Comparison of ENCODE assay signal across 8 cellular contexts in genomic region chr17:732788-733720, GRCh38. TPM values are rescaled to one million over a fixed set of nuclear protein-coding genes. Genes with fewer than 3 reads are reported as not detected.
DNase-seq lines count a peak whose midpoint lies in the region; ATAC-seq lines count a peak whose summit lies in the region.

No MANE protein-coding gene starts in this region.

- peaks cover 2 to 4% of the 10 kb centered on the region in 2 experiments for H3K4me1 ChIP-seq in trophoblast cell (ENCODE audit: control insufficient read depth in 1 of 2, insufficient read depth in 2 of 2, low read length in 2 of 2)

- peak overlapping the region; percentile 75 for H2BK5ac ChIP-seq in trophoblast cell (ENCODE audit: low read depth, low read length, poor library complexity)

- intact Hi-C loops in left cardiac atrium (cut with DNase I): no loop called here

- H3K27ac ChIP-seq in trophoblast cell (ENCODE audit: low read depth, low read length): peak overlapping the region; percentile 51

- H3K36me3 ChIP-seq in trophoblast cell (ENCODE audit: control insufficient read depth in 1 of 2, insufficient read depth in 2 of 2, low read length in 2 of 2): peaks cover 4 to 7% of the 10 kb centered on the region in 2 experiments

- peak overlapping the region; percentile 26 for H2BK120ac ChIP-seq in trophoblast cell (ENCODE audit: insufficient read depth, low read length, poor library complexity)

- peak overlapping the region; percentile 80 for H4K8ac ChIP-seq in trophoblast cell (ENCODE audit: low read depth, low read length)

- peak overlapping the region; percentile 80 for H3K18ac ChIP-seq in trophoblast cell (ENCODE audit: low read length)

- peak overlapping the region; percentile 62 for H3K14ac ChIP-seq in trophoblast cell (ENCODE audit: low read length)

- peak overlapping the region; percentile 50 for H4K12ac ChIP-seq in trophoblast cell (ENCODE audit: low read depth, low read length)

- H3K27me3 ChIP-seq in trophoblast cell (ENCODE audit: insufficient read depth, low read length): no peaks in the 10 kb centered on the region

- ATAC-seq in left cardiac atrium: peak; percentile 53 to 75

- peak overlapping the region; percentile 75 for H3K4me2 ChIP-seq in trophoblast cell (ENCODE audit: low read length)

- H2AK5ac ChIP-seq in trophoblast cell (ENCODE audit: low read length): peak overlapping the region; percentile 35

- peak overlapping the region; percentile 92 for H3K4ac ChIP-seq in trophoblast cell (ENCODE audit: low read depth, low read length)

- no peaks in the 10 kb centered on the region for H3K9me3 ChIP-seq in trophoblast cell (ENCODE audit: insufficient read depth, low read depth, low read length)

- WGBS in trophoblast cell (ENCODE audit: extremely low coverage, insufficient coverage, insufficient read length): no CpG with 5 or more reads among the region's 72 CpGs

- H3K9ac ChIP-seq in trophoblast cell (ENCODE audit: low read length): peak overlapping the region; percentile 87

- DNase-seq in ELF-1 (ENCODE audit: low read depth, low spot score) (peak; percentile 49), HCEC 1CT (peak; percentile 49), NCI-H69 (lab: John Stamatoyannopoulos, UW) (peak; percentile 55), left cardiac atrium (peak; percentile 44), trophoblast cell (peak in 1 of 2 donors; percentile 51), SHP77 treated with DMSO at 0.1 percent for 48 hours (lab: John Stamatoyannopoulos, UW) (no peak), GOT3 (lab: John Stamatoyannopoulos, UW) (no peak)
- DNase-seq in activated naive CD4-positive, alpha-beta T cell treated with anti-CD3 and anti-CD28 coated beads, Interleukin-2, amount 50 U/mL, for 16 hours: peak; percentile 42

- H2AFZ ChIP-seq in trophoblast cell (ENCODE audit: insufficient read depth, low read length, poor library complexity): peak overlapping the region; percentile 80

- no peak overlapping the region for H3K23ac ChIP-seq in trophoblast cell (ENCODE audit: low read length)

- peak overlapping the region; percentile 32 for H2BK12ac ChIP-seq in trophoblast cell (ENCODE audit: low read length)

- H3K4me3 ChIP-seq in trophoblast cell (ENCODE audit: low read depth, low read length): peak overlapping the region; percentile 89

- peaks cover 12% of the 10 kb centered on the region for H3K79me1 ChIP-seq in trophoblast cell (ENCODE audit: low read length)

- H4K91ac ChIP-seq in trophoblast cell (ENCODE audit: low read depth, low read length): peak overlapping the region; percentile 90

- H3K79me2 ChIP-seq in trophoblast cell (ENCODE audit: control insufficient read depth, insufficient read depth, low read length, poor library complexity): peaks cover 10% of the 10 kb centered on the region

RNA-seq across cellular contexts. Expression of gene TLCD3A, which starts 0.7 kb away (rescaled TPM):
- total RNA-seq in left cardiac atrium: 1 to 10 TPM; 4.8 to 8.3 TPM
- 26.9 and 27.7 TPM in 2 replicates for polyA plus RNA-seq in trophoblast cell (2013)

RNA-seq across cellular contexts. Expression of gene VPS53, which starts 18.4 kb away (rescaled TPM):
- 10 to 100 TPM; 39.7 to 61.9 TPM for total RNA-seq in left cardiac atrium
- 18.8 and 19.3 TPM in 2 replicates for polyA plus RNA-seq in trophoblast cell (2013)

RNA-seq across cellular contexts. Expression of gene GEMIN4, which starts 19.0 kb away (rescaled TPM):
- 10 to 100 TPM; 11.8 to 15.4 TPM for total RNA-seq in left cardiac atrium
- polyA plus RNA-seq in trophoblast cell (2013): 16.2 and 17.2 TPM in 2 replicates

RNA-seq across cellular contexts. Expression of gene GLOD4, which starts 49.0 kb away (rescaled TPM):
- 10 to 100 TPM; 32.7 to 41.1 TPM for total RNA-seq in left cardiac atrium
- 35.3 and 36.5 TPM in 2 replicates for polyA plus RNA-seq in trophoblast cell (2013)

RNA-seq across cellular contexts. Expression of gene MRM3, which starts 49.1 kb away (rescaled TPM):
- 10 to 100 TPM; 14.9 to 17.7 TPM for total RNA-seq in left cardiac atrium
- 9.8 and 11.1 TPM in 2 replicates for polyA plus RNA-seq in trophoblast cell (2013)

Comparison
In these comparisons a context has a peak if more than half of its experiments do, and no peak if none do; other contexts are left out.
1. DNase-seq: peak in ELF-1 (single experiment), HCEC 1CT (single experiment), NCI-H69 (single experiment), activated naive CD4-positive, alpha-beta T cell treated with anti-CD3 and anti-CD28 coated beads, Interleukin-2, amount 50 U/mL, for 16 hours (single experiment) and left cardiac atrium (single experiment); none in SHP77 treated with DMSO at 0.1 percent for 48 hours (single experiment) and GOT3 (single experiment).